ENCODE assay signal across 23 cellular contexts in genomic region chr16:12160815-12161550, GRCh38.
DNase-seq lines count a peak whose midpoint lies in the region; ATAC-seq, FAIRE-seq and TF ChIP-seq lines count a peak whose summit lies in the region.
"Had no signal": no experiment of that assay in that cellular context is flagged by ENCODE, and none has a peak within 500 bp of the region (broad histone marks: within the 10 kb centered on the region; RNA-seq: fewer than 3 reads in every experiment).

No MANE protein-coding gene starts in this region.

- no peak overlapping the region for H2AFZ ChIP-seq in GM23248

- peak overlapping the region; percentile 53 for H3K4me2 ChIP-seq in GM23248 (ENCODE audit: unreplicated experiment)

- peak overlapping the region; percentile 39 for H3K4me3 Mint-ChIP-seq in activated T-helper 17 cell treated with anti-CD3 and anti-CD28 coated beads, Interleukin-2, amount 50 U/mL, for 72 hours
- H3K4me3 Mint-ChIP-seq: CD4-positive, alpha-beta memory T cell; effector memory CD8-positive, alpha-beta T cell; T-helper 17 cell had no signal

- H3K36me3 ChIP-seq in GM23248 (ENCODE audit: low read depth) = no peaks in the 10 kb centered on the region
- H3K36me3 ChIP-seq in vagina = no peaks in the 10 kb centered on the region
- no peaks in the 10 kb centered on the region for H3K36me3 ChIP-seq in left ventricle myocardium inferior
- H3K36me3 ChIP-seq: SJCRH30 had no signal

- TF ChIP-seq CTCF in vagina (IDR thresholded peaks at IDR 0.05) (no peak), left ventricle myocardium inferior (IDR thresholded peaks at IDR 0.05; ENCODE audit: borderline replicate concordance) (no peak)

- H3K79me2 ChIP-seq in GM23248 (ENCODE audit: insufficient read depth) = no peaks in the 10 kb centered on the region

- no peaks in the 10 kb centered on the region for H3K27me3 Mint-ChIP-seq in activated T-helper 17 cell treated with anti-CD3 and anti-CD28 coated beads, Interleukin-2, amount 50 U/mL, for 72 hours
- H3K27me3 Mint-ChIP-seq: CD4-positive, alpha-beta memory T cell; effector memory CD8-positive, alpha-beta T cell; T-helper 17 cell had no signal

- intact Hi-C loops in vagina (cut with DNase I) = no loop called here
- intact Hi-C loops in left ventricle myocardium inferior (cut with micrococcal nuclease) = no loop called here

- TF ChIP-seq POLR2A in vagina (IDR thresholded peaks at IDR 0.05) = no peak

- H3K27me3 ChIP-seq in GM23248 (replicated peaks; ENCODE audit: insufficient read depth) (no peaks in the 10 kb centered on the region), vagina (no peaks in the 10 kb centered on the region), left ventricle myocardium inferior (ENCODE audit: low read depth) (no peaks in the 10 kb centered on the region)
- H3K27me3 ChIP-seq: SJCRH30 had no signal

- H3K9me3 ChIP-seq in GM23248 (ENCODE audit: low read depth) = no peaks in the 10 kb centered on the region
- no peaks in the 10 kb centered on the region for H3K9me3 ChIP-seq in vagina
- no peaks in the 10 kb centered on the region for H3K9me3 ChIP-seq in left ventricle myocardium inferior (replicated peaks)
- H3K9me3 ChIP-seq: SJCRH30 had no signal

- H3K27ac ChIP-seq in GM23248 (peak overlapping the region; percentile 96), vagina (no peak overlapping the region), left ventricle myocardium inferior (replicated peaks) (no peak overlapping the region)
- H3K27ac ChIP-seq: SJCRH30, VCaP had no signal

- H3K4me3 ChIP-seq in GM23248 = no peak overlapping the region; the same call in 1 of the 2 replicates
- H3K4me3 ChIP-seq in vagina = no peak overlapping the region
- H3K4me3 ChIP-seq in left ventricle myocardium inferior = no peak overlapping the region
- H3K4me3 ChIP-seq: K562, SJCRH30 had no signal

- H3K4me1 ChIP-seq in GM23248 (ENCODE audit: insufficient read depth) (peaks cover 38% of the 10 kb centered on the region), vagina (peaks cover 7% of the 10 kb centered on the region), left ventricle myocardium inferior (peaks cover 43% of the 10 kb centered on the region)

- FAIRE-seq in urothelium cell line (lab: Jason Lieb, UNC) = peak; percentile 44
- FAIRE-seq: K562 had no signal

- peak overlapping the region; percentile 24 for H3K27ac Mint-ChIP-seq in activated T-helper 17 cell treated with anti-CD3 and anti-CD28 coated beads, Interleukin-2, amount 50 U/mL, for 72 hours
- H3K27ac Mint-ChIP-seq: T-helper 17 cell had no signal

- in situ Hi-C loops in GM23248 (cut with MboI) = no loop called here

- DNase-seq in stimulated activated CD4-positive, alpha-beta T cell treated with anti-CD3 and anti-CD28 coated beads, Interleukin-4, amount 100 ng/mL, for 24 hours = peak; percentile 4
- DNase-seq in stimulated activated CD4-positive, alpha-beta T cell treated with anti-CD3 and anti-CD28 coated beads, Interleukin-1b, Interleukin-23, amount 100 ng/mL, for 48 hours = no peak
- DNase-seq in GM23248 (no peak), urothelium cell line (ENCODE audit: low spot score) (no peak), vagina (ENCODE audit: extremely low spot score in 2 of 2) (no peak), left ventricle myocardium inferior (no peak), SIG-M5 (lab: John Stamatoyannopoulos, UW) (no peak)
- DNase-seq: activated effector memory CD4-positive, alpha-beta T cell treated with Interleukin-2 at 50 U/mL for 16 hours; amygdala; CD4-positive, alpha-beta memory T cell; cerebellar nuclear complex; DMS53; effector memory CD8-positive, alpha-beta T cell; MV-4-11; NCI-H748 treated with DMSO at 0.1 percent for 48 hours; occipital lobe; PC-3; right cardiac atrium; SJCRH30; T-helper 17 cell had no signal

- no peaks in the 10 kb centered on the region for H3K36me3 Mint-ChIP-seq in activated T-helper 17 cell treated with anti-CD3 and anti-CD28 coated beads, Interleukin-2, amount 50 U/mL, for 72 hours (ENCODE audit: low read depth)

- H3F3A ChIP-seq in GM23248 (ENCODE audit: insufficient read depth) = peaks cover 33% of the 10 kb centered on the region

- H3K9me3 Mint-ChIP-seq in activated T-helper 17 cell treated with anti-CD3 and anti-CD28 coated beads, Interleukin-2, amount 50 U/mL, for 72 hours = no peaks in the 10 kb centered on the region
- H3K9me3 Mint-ChIP-seq: CD4-positive, alpha-beta memory T cell; effector memory CD8-positive, alpha-beta T cell had no signal

- H3K9ac ChIP-seq in GM23248 = no peak overlapping the region

- no peaks in the 10 kb centered on the region for H3K9me2 ChIP-seq in GM23248 (ENCODE audit: insufficient read depth)

- no peaks in the 10 kb centered on the region for H4K20me1 ChIP-seq in GM23248 (ENCODE audit: insufficient read depth)

- 96 to 97% methylated on average over 16 of the region's 16 CpGs for WGBS in GM23248 (ENCODE audit: low coverage in 1 of 2, low lambda C conversion rate in 2 of 2, missing lambda C conversion rate in 2 of 2), 2 experiments

- peaks cover 25% of the 10 kb centered on the region for H3K4me1 Mint-ChIP-seq in activated T-helper 17 cell treated with anti-CD3 and anti-CD28 coated beads, Interleukin-2, amount 50 U/mL, for 72 hours

- ATAC-seq in activated T-helper 17 cell treated with anti-CD3 and anti-CD28 coated beads, Interleukin-2, amount 50 U/mL, for 72 hours (replicated peaks) = peak; percentile 95
- ATAC-seq: effector memory CD8-positive, alpha-beta T cell; K562; PC-3; T-helper 17 cell had no signal
